9 cellular contexts compared by ENCODE assay signal in the genomic region with DNA sequence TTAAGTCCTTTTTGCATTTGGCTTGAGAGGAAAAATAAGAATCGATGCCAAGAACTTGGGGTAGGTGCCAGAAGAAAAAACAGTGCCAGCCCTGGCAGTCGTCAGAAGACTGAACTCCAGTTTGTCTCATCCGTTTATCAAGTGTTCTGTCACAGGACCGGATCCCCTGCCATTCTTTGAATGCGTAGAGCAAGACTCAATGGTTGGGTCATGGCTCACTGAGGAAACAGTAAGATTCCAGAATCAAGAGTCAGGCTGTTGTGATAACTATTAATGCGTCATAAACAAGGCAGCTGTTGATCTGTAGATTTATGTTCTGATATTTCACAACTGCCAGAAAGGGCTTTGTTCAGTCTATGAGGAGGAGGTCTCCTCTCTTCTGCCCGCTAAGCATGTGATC.
A peak's percentile ranks its signal among the peaks of the same experiment; 100 is the strongest.
DNase-seq lines count a peak whose midpoint lies in the region; ATAC-seq and TF ChIP-seq lines count a peak whose summit lies in the region.
"Had no signal": no experiment of that assay in that cellular context is flagged by ENCODE, and none has a peak within 500 bp of the region (broad histone marks: within the 10 kb centered on the region; RNA-seq: fewer than 3 reads in every experiment).

No MANE protein-coding gene starts in this region.

- H3K9me2 ChIP-seq in PC-9 (ENCODE audit: insufficient read depth): no peaks in the 10 kb centered on the region

- POLR2A ChIA-PET in AG04449 (lab: Yijun Ruan, JAX): interaction anchor here (1.5 kb wide), 1 partner anchor 11 kb away, joined by 5 read pairs; no protein-coding TSS in a partner anchor
- POLR2A ChIA-PET in PC-9 (lab: Charles Lee; ENCODE audit: unreplicated experiment): no interaction called here

- no peak for TF ChIP-seq EP300 in esophagus muscularis mucosa (IDR thresholded peaks at IDR 0.05)

- DNase-seq in AG04449 (ENCODE audit: low read depth, low spot score): peak; percentile 99
- DNase-seq in PC-9: peak; percentile 45 to 58
- DNase-seq in esophagus muscularis mucosa (ENCODE audit: extremely low spot score): no peak
- peak; percentile 98 for DNase-seq in non-pigmented ciliary epithelial cell (ENCODE audit: low read depth)
- DNase-seq in UCSD-AML1 (lab: John Stamatoyannopoulos, UW; ENCODE audit: unreplicated experiment): no peak
- DNase-seq in NOMO-1 treated with dmso at 0.1 percent for 144 hours (lab: John Stamatoyannopoulos, UW; ENCODE audit: unreplicated experiment): no peak
- DNase-seq: activated naive CD8-positive, alpha-beta T cell treated with anti-CD3 and anti-CD28 coated beads, Interleukin-2, amount 10 ng/mL, durations not matched to agents 7 days and 5 days had no signal

- TF ChIP-seq CTCF in AG04449 (IDR thresholded peaks at IDR 0.05; ENCODE audit: insufficient read depth, low read length, missing control alignments): no peak
- TF ChIP-seq CTCF in PC-9 (conservative IDR thresholded peaks at IDR 0.05): no peak
- TF ChIP-seq CTCF in esophagus muscularis mucosa (IDR thresholded peaks at IDR 0.05): no peak

- H3K4me1 ChIP-seq in PC-9 (replicated peaks; ENCODE audit: insufficient read depth) (no peaks in the 10 kb centered on the region), esophagus muscularis mucosa (peaks cover 6 to 30% (median 27%) of the 10 kb centered on the region in 4 donors)

- H3K36me3 ChIP-seq in PC-9 (ENCODE audit: low read depth) (no peaks in the 10 kb centered on the region), esophagus muscularis mucosa (no peaks in the 10 kb centered on the region)

- BruUV-seq in PC-9 (replicated peaks; lab: Mats Ljungman, UMichigan): no TSS peak

- WGBS in esophagus muscularis mucosa: 41% methylated on average over 7 of the region's 7 CpGs

- CTCF ChIA-PET in AG04449 (lab: Yijun Ruan, JAX) (no interaction called here), PC-9 (lab: Charles Lee) (no interaction called here)

- H3K27ac ChIP-seq in PC-9 (no peak overlapping the region), esophagus muscularis mucosa (replicated peaks in 1 of 4) (peak overlapping the region; percentile 53 to 64 (median 62))

- H3K4me3 ChIP-seq in AG04449 (ENCODE audit: low read depth, low read length) (no peak overlapping the region), PC-9 (no peak overlapping the region), esophagus muscularis mucosa (no peak overlapping the region)

- ATAC-seq in HG02981 (IDR thresholded peaks at IDR 0.05; ENCODE audit: unreplicated experiment) (no peak), GM21576 (IDR thresholded peaks at IDR 0.05; ENCODE audit: unreplicated experiment) (no peak)

- no peaks in the 10 kb centered on the region for H4K20me1 ChIP-seq in PC-9 (ENCODE audit: insufficient read depth)

- intact Hi-C loops in PC-9 (cut with micrococcal nuclease; ENCODE audit: unreplicated experiment): no loop called here
- intact Hi-C loops in esophagus muscularis mucosa (cut with DNase I): no loop called here

- H3K79me2 ChIP-seq in PC-9 (ENCODE audit: low read depth): no peaks in the 10 kb centered on the region

- no peak overlapping the region for H3K4me2 ChIP-seq in PC-9

- no peaks in the 10 kb centered on the region for H3F3A ChIP-seq in PC-9 (ENCODE audit: insufficient read depth, low read depth)

- no peak for TF ChIP-seq POLR2A in esophagus muscularis mucosa (IDR thresholded peaks at IDR 0.05; ENCODE audit: low read depth)

- H3K27me3 ChIP-seq in PC-9 (ENCODE audit: insufficient read depth, low read depth) (no peaks in the 10 kb centered on the region), esophagus muscularis mucosa (no peaks in the 10 kb centered on the region)

- H3K9me3 ChIP-seq in PC-9 (ENCODE audit: insufficient read depth, low read depth) (no peaks in the 10 kb centered on the region), esophagus muscularis mucosa (no peaks in the 10 kb centered on the region)

- H2AFZ ChIP-seq in PC-9: no peak overlapping the region

Comparison
In these comparisons a context has a peak if more than half of its experiments do, and no peak if none do; other contexts are left out.
1. DNase-seq: peak in AG04449 (single experiment), PC-9 (2 of 2) and non-pigmented ciliary epithelial cell (single experiment); none in esophagus muscularis mucosa (single experiment), UCSD-AML1 (single experiment) and NOMO-1 treated with dmso at 0.1 percent for 144 hours (single experiment).